ENCODE assay signal across 1 cellular context in genomic region chr11:117179048-117179999, GRCh38.
A peak's percentile ranks its signal among the peaks of the same experiment; 100 is the strongest.
TF ChIP-seq lines count a peak whose summit lies in the region.

No MANE protein-coding gene starts in this region.

TF ChIP-seq in HepG2, 621 proteins besides CTCF, POLR2A, EP300 and RAD21 (continued from another document and continues in another):
- 0 out of 2 replicates have a peak, but pooled peaks have one; percentile 17 for TF ChIP-seq SPEN (CRISPR knock-in tag; IDR thresholded peaks at IDR 0.05; ENCODE audit: low read depth)
- TF ChIP-seq CREB1 (IDR thresholded peaks at IDR 0.05) = no peak
- TF ChIP-seq CREB1 (CRISPR knock-in tag; IDR thresholded peaks at IDR 0.05) = no peak
- TF ChIP-seq ZBTB2 (CRISPR knock-in tag; IDR thresholded peaks at IDR 0.05; ENCODE audit: low read depth) = no peak
- 0 out of 2 replicates have a peak, but pooled peaks have one; percentile 71 for TF ChIP-seq ZNF337 (CRISPR knock-in tag; IDR thresholded peaks at IDR 0.05; ENCODE audit: borderline replicate concordance, low read depth)
- TF ChIP-seq NFE2L1 (CRISPR knock-in tag; IDR thresholded peaks at IDR 0.05; ENCODE audit: borderline replicate concordance) = peak; percentile 39; the same call in 1 of the 2 replicates
- TF ChIP-seq ETV5 (CRISPR knock-in tag; IDR thresholded peaks at IDR 0.05; ENCODE audit: borderline replicate concordance) = no peak
- TF ChIP-seq ZNF274 (CRISPR knock-in tag; IDR thresholded peaks at IDR 0.05) = peak; percentile 69
- no peak for TF ChIP-seq ZGPAT (CRISPR knock-in tag; IDR thresholded peaks at IDR 0.05)
- 0 out of 2 replicates have a peak, but pooled peaks have one; percentile 11 for TF ChIP-seq MYC (CRISPR knock-in tag; IDR thresholded peaks at IDR 0.05; ENCODE audit: borderline replicate concordance)
- TF ChIP-seq ZNF775 (CRISPR knock-in tag; IDR thresholded peaks at IDR 0.05; ENCODE audit: borderline replicate concordance) = no peak
- TF ChIP-seq RNF2 (conservative IDR thresholded peaks at IDR 0.05; ENCODE audit: low read depth) = no peak
- no peak for TF ChIP-seq MIXL1 (CRISPR knock-in tag; IDR thresholded peaks at IDR 0.05)
- TF ChIP-seq ZNF530 (CRISPR knock-in tag; IDR thresholded peaks at IDR 0.05; ENCODE audit: low read depth) = no peak
- TF ChIP-seq RFXAP (CRISPR knock-in tag; IDR thresholded peaks at IDR 0.05; ENCODE audit: borderline replicate concordance) = peak; percentile 27; the same call in 1 of the 2 replicates
- TF ChIP-seq SATB2 (CRISPR knock-in tag; IDR thresholded peaks at IDR 0.05) = no peak
- TF ChIP-seq, protein P1, sequence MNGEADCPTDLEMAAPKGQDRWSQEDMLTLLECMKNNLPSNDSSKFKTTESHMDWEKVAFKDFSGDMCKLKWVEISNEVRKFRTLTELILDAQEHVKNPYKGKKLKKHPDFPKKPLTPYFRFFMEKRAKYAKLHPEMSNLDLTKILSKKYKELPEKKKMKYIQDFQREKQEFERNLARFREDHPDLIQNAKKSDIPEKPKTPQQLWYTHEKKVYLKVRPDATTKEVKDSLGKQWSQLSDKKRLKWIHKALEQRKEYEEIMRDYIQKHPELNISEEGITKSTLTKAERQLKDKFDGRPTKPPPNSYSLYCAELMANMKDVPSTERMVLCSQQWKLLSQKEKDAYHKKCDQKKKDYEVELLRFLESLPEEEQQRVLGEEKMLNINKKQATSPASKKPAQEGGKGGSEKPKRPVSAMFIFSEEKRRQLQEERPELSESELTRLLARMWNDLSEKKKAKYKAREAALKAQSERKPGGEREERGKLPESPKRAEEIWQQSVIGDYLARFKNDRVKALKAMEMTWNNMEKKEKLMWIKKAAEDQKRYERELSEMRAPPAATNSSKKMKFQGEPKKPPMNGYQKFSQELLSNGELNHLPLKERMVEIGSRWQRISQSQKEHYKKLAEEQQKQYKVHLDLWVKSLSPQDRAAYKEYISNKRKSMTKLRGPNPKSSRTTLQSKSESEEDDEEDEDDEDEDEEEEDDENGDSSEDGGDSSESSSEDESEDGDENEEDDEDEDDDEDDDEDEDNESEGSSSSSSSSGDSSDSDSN (CRISPR knock-in tag; IDR thresholded peaks at IDR 0.05) = peak; percentile 72
- no peak for TF ChIP-seq ZNF382 (CRISPR knock-in tag; IDR thresholded peaks at IDR 0.05; ENCODE audit: borderline replicate concordance)
- TF ChIP-seq, protein P2, sequence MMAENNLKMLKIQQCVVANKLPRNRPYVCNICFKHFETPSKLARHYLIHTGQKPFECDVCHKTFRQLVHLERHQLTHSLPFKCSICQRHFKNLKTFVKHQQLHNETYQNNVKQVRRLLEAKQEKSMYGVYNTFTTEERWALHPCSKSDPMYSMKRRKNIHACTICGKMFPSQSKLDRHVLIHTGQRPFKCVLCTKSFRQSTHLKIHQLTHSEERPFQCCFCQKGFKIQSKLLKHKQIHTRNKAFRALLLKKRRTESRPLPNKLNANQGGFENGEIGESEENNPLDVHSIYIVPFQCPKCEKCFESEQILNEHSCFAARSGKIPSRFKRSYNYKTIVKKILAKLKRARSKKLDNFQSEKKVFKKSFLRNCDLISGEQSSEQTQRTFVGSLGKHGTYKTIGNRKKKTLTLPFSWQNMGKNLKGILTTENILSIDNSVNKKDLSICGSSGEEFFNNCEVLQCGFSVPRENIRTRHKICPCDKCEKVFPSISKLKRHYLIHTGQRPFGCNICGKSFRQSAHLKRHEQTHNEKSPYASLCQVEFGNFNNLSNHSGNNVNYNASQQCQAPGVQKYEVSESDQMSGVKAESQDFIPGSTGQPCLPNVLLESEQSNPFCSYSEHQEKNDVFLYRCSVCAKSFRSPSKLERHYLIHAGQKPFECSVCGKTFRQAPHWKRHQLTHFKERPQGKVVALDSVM (CRISPR knock-in tag; IDR thresholded peaks at IDR 0.05) = no peak
- TF ChIP-seq POLR2AphosphoS2 (IDR thresholded peaks at IDR 0.05; ENCODE audit: low read depth, low read length) = no peak
- no peak for TF ChIP-seq ZIK1 (CRISPR knock-in tag; IDR thresholded peaks at IDR 0.05; ENCODE audit: borderline replicate concordance, low read depth)
- TF ChIP-seq ZFP37 (CRISPR knock-in tag; IDR thresholded peaks at IDR 0.05; ENCODE audit: borderline replicate concordance) = no peak
- TF ChIP-seq, protein P3, sequence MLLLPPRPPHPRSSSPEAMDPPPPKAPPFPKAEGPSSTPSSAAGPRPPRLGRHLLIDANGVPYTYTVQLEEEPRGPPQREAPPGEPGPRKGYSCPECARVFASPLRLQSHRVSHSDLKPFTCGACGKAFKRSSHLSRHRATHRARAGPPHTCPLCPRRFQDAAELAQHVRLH (CRISPR knock-in tag; IDR thresholded peaks at IDR 0.05; ENCODE audit: borderline replicate concordance, low read depth) = 0 out of 2 replicates have a peak, but pooled peaks have one; percentile 60
- TF ChIP-seq PLRG1 (conservative IDR thresholded peaks at IDR 0.05) = no peak
- no peak for TF ChIP-seq KAT8 (CRISPR knock-in tag; IDR thresholded peaks at IDR 0.05)
- 0 out of 2 replicates have a peak, but pooled peaks have one; percentile 12 for TF ChIP-seq SMAD1 (CRISPR knock-in tag; IDR thresholded peaks at IDR 0.05; ENCODE audit: borderline replicate concordance, low read depth)
- no peak for TF ChIP-seq ZBTB37 (CRISPR knock-in tag; IDR thresholded peaks at IDR 0.05)
- TF ChIP-seq KAT2B (IDR thresholded peaks at IDR 0.05; ENCODE audit: borderline replicate concordance, low read depth, low read length) = no peak
- TF ChIP-seq RERE (CRISPR knock-in tag; IDR thresholded peaks at IDR 0.05; ENCODE audit: low read depth) = no peak
- TF ChIP-seq HNRNPUL1 (IDR thresholded peaks at IDR 0.05; ENCODE audit: low read depth, low read length) = no peak
- TF ChIP-seq, protein P4, sequence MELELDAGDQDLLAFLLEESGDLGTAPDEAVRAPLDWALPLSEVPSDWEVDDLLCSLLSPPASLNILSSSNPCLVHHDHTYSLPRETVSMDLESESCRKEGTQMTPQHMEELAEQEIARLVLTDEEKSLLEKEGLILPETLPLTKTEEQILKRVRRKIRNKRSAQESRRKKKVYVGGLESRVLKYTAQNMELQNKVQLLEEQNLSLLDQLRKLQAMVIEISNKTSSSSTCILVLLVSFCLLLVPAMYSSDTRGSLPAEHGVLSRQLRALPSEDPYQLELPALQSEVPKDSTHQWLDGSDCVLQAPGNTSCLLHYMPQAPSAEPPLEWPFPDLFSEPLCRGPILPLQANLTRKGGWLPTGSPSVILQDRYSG (CRISPR knock-in tag; IDR thresholded peaks at IDR 0.05) = no peak
- no peak for TF ChIP-seq SOX5 (CRISPR knock-in tag; IDR thresholded peaks at IDR 0.05; ENCODE audit: borderline replicate concordance)
- no peak for TF ChIP-seq IRF1 (CRISPR knock-in tag; IDR thresholded peaks at IDR 0.05; ENCODE audit: low read depth)
- TF ChIP-seq ZNF234 (CRISPR knock-in tag; conservative IDR thresholded peaks at IDR 0.05) = no peak
- no peak; the same call in 1 of the 2 replicates for TF ChIP-seq ZSCAN31 (CRISPR knock-in tag; IDR thresholded peaks at IDR 0.05; ENCODE audit: low read depth)
- TF ChIP-seq HNRNPL (IDR thresholded peaks at IDR 0.05; ENCODE audit: low read depth, low read length) = no peak
- no peak for TF ChIP-seq ZNF678 (CRISPR knock-in tag; IDR thresholded peaks at IDR 0.05)
- TF ChIP-seq MTF1 (CRISPR knock-in tag; IDR thresholded peaks at IDR 0.05) = no peak
- no peak for TF ChIP-seq HNRNPK (IDR thresholded peaks at IDR 0.05; ENCODE audit: low read depth, low read length, poor library complexity, severe bottlenecking)
- peak; percentile 64; the same call in 1 of the 2 replicates for TF ChIP-seq ZNF558 (CRISPR knock-in tag; IDR thresholded peaks at IDR 0.05; ENCODE audit: borderline replicate concordance)
- no peak for TF ChIP-seq CAMTA2 (CRISPR knock-in tag; IDR thresholded peaks at IDR 0.05; ENCODE audit: borderline replicate concordance)
- no peak for TF ChIP-seq MTF2 (CRISPR knock-in tag; IDR thresholded peaks at IDR 0.05; ENCODE audit: borderline replicate concordance)
- TF ChIP-seq ZBTB33 (CRISPR knock-in tag; IDR thresholded peaks at IDR 0.05) = no peak
- TF ChIP-seq ZMAT3 (CRISPR knock-in tag; conservative IDR thresholded peaks at IDR 0.05) = no peak
- TF ChIP-seq ZNF460 (CRISPR knock-in tag; IDR thresholded peaks at IDR 0.05; ENCODE audit: borderline replicate concordance) = no peak
- no peak for TF ChIP-seq PHF21A (CRISPR knock-in tag; IDR thresholded peaks at IDR 0.05)
- TF ChIP-seq FOXC1 (CRISPR knock-in tag; IDR thresholded peaks at IDR 0.05; ENCODE audit: borderline replicate concordance) = no peak
- TF ChIP-seq ZNF776 (CRISPR knock-in tag; IDR thresholded peaks at IDR 0.05) = no peak
